Comparison of ENCODE assay signal across 8 cellular contexts in genomic region chr3:27533718-27534578, GRCh38. TPM values are rescaled to one million over a fixed set of nuclear protein-coding genes. Genes with fewer than 3 reads are reported as not detected.
DNase-seq lines count a peak whose midpoint lies in the region; ATAC-seq, FAIRE-seq and TF ChIP-seq lines count a peak whose summit lies in the region.

No MANE protein-coding gene starts in this region.

- H3K4me3 ChIP-seq in endothelial cell of umbilical vein (replicated peaks in 1 of 3; ENCODE audit: insufficient read depth in 1 of 3, low read depth in 1 of 3, low read length in 3 of 3) (no peak overlapping the region), mucosa of descending colon (no peak overlapping the region), transverse colon (no peak overlapping the region)

- FAIRE-seq in endothelial cell of umbilical vein (lab: Jason Lieb, UNC) = peak; percentile 98

- peak overlapping the region; percentile 73 for H3K4me2 ChIP-seq in endothelial cell of umbilical vein (ENCODE audit: insufficient read depth, low read length)

- peak; percentile 39 to 45 for TF ChIP-seq CTCF in endothelial cell of umbilical vein (IDR thresholded peaks at IDR 0.05; ENCODE audit: extremely low read depth in 1 of 2, insufficient read depth in 1 of 2, low read depth in 1 of 2, low read length in 2 of 2)
- no peak for TF ChIP-seq CTCF in mucosa of descending colon (IDR thresholded peaks at IDR 0.05)
- peak in 3 of 5 experiments; percentile 18 to 51 (median 31) for TF ChIP-seq CTCF in transverse colon (IDR thresholded peaks at IDR 0.05)

- no peaks in the 10 kb centered on the region for H4K20me1 ChIP-seq in endothelial cell of umbilical vein (replicated peaks; ENCODE audit: control insufficient read depth, extremely low read depth, insufficient read depth, low read length)

- H3K27ac ChIP-seq in endothelial cell of umbilical vein (ENCODE audit: insufficient read depth, low read depth, low read length) (peak overlapping the region; percentile 86), transverse colon (peak overlapping the region; percentile 67 to 79 (median 70))

- TF ChIP-seq POLR2A in endothelial cell of umbilical vein (IDR thresholded peaks at IDR 0.05; ENCODE audit: low read depth, low read length) (no peak), transverse colon (IDR thresholded peaks at IDR 0.05) (no peak)

- no peak for TF ChIP-seq EP300 in transverse colon (IDR thresholded peaks at IDR 0.05; ENCODE audit: low read depth)

- 39 to 48% methylated on average over 8 to 10 of the region's 10 CpGs for WGBS in transverse colon (ENCODE audit: low coverage in 1 of 2), 2 donors

- no peaks in the 10 kb centered on the region for H3K9me3 ChIP-seq in endothelial cell of umbilical vein (replicated peaks; ENCODE audit: control insufficient read depth, insufficient read depth, low read length)
- no peaks in the 10 kb centered on the region for H3K9me3 ChIP-seq in mucosa of descending colon
- no peaks in the 10 kb centered on the region for H3K9me3 ChIP-seq in transverse colon

- H3K36me3 ChIP-seq in endothelial cell of umbilical vein (ENCODE audit: control insufficient read depth in 2 of 2, extremely low read depth in 1 of 2, insufficient read depth in 2 of 2, low read length in 2 of 2) (no peaks in the 10 kb centered on the region), mucosa of descending colon (ENCODE audit: low read depth) (no peaks in the 10 kb centered on the region), transverse colon (no peaks in the 10 kb centered on the region)

- H3K27me3 ChIP-seq in endothelial cell of umbilical vein (ENCODE audit: control insufficient read depth in 2 of 2, insufficient read depth in 2 of 2, low read length in 2 of 2) = no peaks in the 10 kb centered on the region
- H3K27me3 ChIP-seq in transverse colon = no peaks in the 10 kb centered on the region

- H2AFZ ChIP-seq in endothelial cell of umbilical vein (ENCODE audit: low read depth, low read length) = peak overlapping the region; percentile 63

- H3K9me1 ChIP-seq in endothelial cell of umbilical vein (replicated peaks; ENCODE audit: control insufficient read depth, extremely low read depth, insufficient read depth, low read length) = no peaks in the 10 kb centered on the region

- POLR2A ChIA-PET in endothelial cell of umbilical vein (lab: Charles Lee) = interaction anchor here (1.5 kb wide), 1 partner anchor 50 kb away, joined by 3 read pairs; the partner anchor contains the start of gene SLC4A7

- ATAC-seq in GM19043 (IDR thresholded peaks at IDR 0.05; ENCODE audit: low read depth, unreplicated experiment) (peak; percentile 56), mucosa of descending colon (peak; percentile 73)

- no peaks in the 10 kb centered on the region for H3K79me2 ChIP-seq in endothelial cell of umbilical vein (ENCODE audit: control insufficient read depth, insufficient read depth, low read length)

- in situ Hi-C loops in transverse colon (cut with MboI; ENCODE audit: low pct_ligation_motif_present in 1 of 4, low pct_unique_long_range_greater_than_20kb in 1 of 4, low sequenced_read_pairs in 3 of 4) = no loop called here

- H3K9ac ChIP-seq in endothelial cell of umbilical vein (replicated peaks; ENCODE audit: extremely low read depth, insufficient read depth, low read length) = peak overlapping the region; percentile 78

- H3K4me1 ChIP-seq in endothelial cell of umbilical vein (ENCODE audit: control insufficient read depth, extremely low read depth, insufficient read depth, low read length) (peaks cover 34% of the 10 kb centered on the region), mucosa of descending colon (ENCODE audit: low read depth) (no peaks in the 10 kb centered on the region), transverse colon (peaks cover 4 to 26% (median 10%) of the 10 kb centered on the region in 4 donors)

- no TSS peak for BruUV-seq in endothelial cell of umbilical vein (replicated peaks; lab: Mats Ljungman, UMichigan)

- intact Hi-C loops in endothelial cell of umbilical vein (cut with micrococcal nuclease) = loop anchor here (1.0 to 2.0 kb wide), 12 partner anchors 10 to 815 kb away; partner anchors contain the start of genes AZI2, SLC4A7 and ZCWPW2
- intact Hi-C loops in mucosa of descending colon (cut with DNase I, micrococcal nuclease) = no loop called here
- intact Hi-C loops in transverse colon (cut with DNase I; ENCODE audit: low total_unique reads) = no loop called here

- dilution Hi-C loops in endothelial cell of umbilical vein (cut with MboI; ENCODE audit: extremely low pct_ligation_motif_present, low sequenced_read_pairs) = no loop called here

- CTCF ChIA-PET in endothelial cell of umbilical vein (lab: Charles Lee) = interaction anchor here (1.0 to 2.5 kb wide), 5 partner anchors 13 to 176 kb away, joined by 3 to 17 read pairs (median 7); no protein-coding TSS in a partner anchor

- DNase-seq in AG20443 (ENCODE audit: low spot score) (peak; percentile 93), HT1080 (ENCODE audit: low read depth) (peak; percentile 100), endothelial cell of umbilical vein (ENCODE audit: low read depth, low spot score) (peak; percentile 97), mucosa of descending colon (peak; percentile 21 to 63 (median 35)), transverse colon (peak; percentile 29), HUDEP-2 (lab: John Stamatoyannopoulos, UW; ENCODE audit: unreplicated experiment in 76 of 76) (no peak)
- peak; percentile 11 for DNase-seq in activated CD4-positive, alpha-beta T cell treated with anti-CD3 and anti-CD28 coated beads for 48 hours

TF ChIP-seq in endothelial cell of umbilical vein, 7 proteins besides CTCF, POLR2A, EP300 and RAD21:
- peak; percentile 99 for TF ChIP-seq FOS (IDR thresholded peaks at IDR 0.05; ENCODE audit: borderline replicate concordance, insufficient read depth, low read length)
- peak; percentile 99 for TF ChIP-seq JUN (IDR thresholded peaks at IDR 0.05; ENCODE audit: borderline replicate concordance, insufficient read depth, insufficient read length, low read depth)
- peak; percentile 68 for TF ChIP-seq POLR2AphosphoS5 (IDR thresholded peaks at IDR 0.05; ENCODE audit: insufficient read depth, low read depth, low read length)
- TF ChIP-seq GATA2 (IDR thresholded peaks at IDR 0.05; ENCODE audit: insufficient read depth, insufficient read length, low read depth, low read length) = peak; percentile 68
- no peak for TF ChIP-seq EZH2 (IDR thresholded peaks at IDR 0.05; ENCODE audit: borderline replicate concordance, low read depth, low read length, severe bottlenecking)
- TF ChIP-seq MYC (IDR thresholded peaks at IDR 0.05; ENCODE audit: low read depth, low read length) = peak; percentile 17
- no peak for TF ChIP-seq MAX (IDR thresholded peaks at IDR 0.05; ENCODE audit: insufficient read depth, insufficient read length)

RNA-seq across cellular contexts. Expression of gene SLC4A7, which starts 49.8 kb away (rescaled TPM):
- total RNA-seq in HT1080 (2014; rRNA removed; shearing (Covaris generic)) = 37.9 and 38.7 TPM in 2 replicates
- 27.7 and 33.5 TPM in 2 replicates for polyA plus RNA-seq in HT1080 (2015; cell fraction: cytosol; rRNA removed)
- polyA plus RNA-seq in HT1080 (2015; cell fraction: nucleus; rRNA removed) = 165 and 194 TPM in 2 replicates
- 50.9 and 58.6 TPM in 2 replicates for total RNA-seq in endothelial cell of umbilical vein
- polyA plus RNA-seq in endothelial cell of umbilical vein = 7.0 and 7.8 TPM in 2 replicates
- 4.5 and 4.8 TPM in 2 replicates for polyA plus RNA-seq in endothelial cell of umbilical vein (2011; cell fraction: cytosol; rRNA removed)
- 42.4 and 58.2 TPM in 2 replicates for polyA plus RNA-seq in endothelial cell of umbilical vein (2011; cell fraction: nucleus; rRNA removed)
- polyA plus RNA-seq in endothelial cell of umbilical vein (2012) = 20.5 and 24.2 TPM in 2 replicates
- 38.8 and 42.5 TPM in 2 replicates for polyA minus RNA-seq in endothelial cell of umbilical vein
- 25.2 TPM for polyA minus RNA-seq in endothelial cell of umbilical vein (2011; cell fraction: cytosol; rRNA and poly(A)+ RNA removed)
- 108 and 157 TPM in 2 replicates for polyA minus RNA-seq in endothelial cell of umbilical vein (2011; cell fraction: nucleus; rRNA and poly(A)+ RNA removed)
- total RNA-seq in mucosa of descending colon = 10 to 100 TPM; 21.2 to 43.3 (median 22.7) TPM
- total RNA-seq in transverse colon = 10 to 100 TPM; 22.7 to 45.6 (median 35.4) TPM

Comparison
In these comparisons a context has a peak if more than half of its experiments do, and no peak if none do; other contexts are left out.
1. DNase-seq: peak in AG20443 (single experiment), HT1080 (single experiment), activated CD4-positive, alpha-beta T cell treated with anti-CD3 and anti-CD28 coated beads for 48 hours (single experiment), endothelial cell of umbilical vein (single experiment), mucosa of descending colon (3 of 3) and transverse colon (single experiment); none in HUDEP-2 (0 of 76).